In genomic region chr2:100244881-100245605, GRCh38 we compare ENCODE assay signal across 21 cellular contexts.
DNase-seq lines count a peak whose midpoint lies in the region; ATAC-seq and TF ChIP-seq lines count a peak whose summit lies in the region.
"Had no signal": no experiment of that assay in that cellular context is flagged by ENCODE, and none has a peak within 500 bp of the region (broad histone marks: within the 10 kb centered on the region; RNA-seq: fewer than 3 reads in every experiment).

No MANE protein-coding gene starts in this region.

- peaks cover 4% of the 10 kb centered on the region for H3K36me3 Mint-ChIP-seq in T-helper 17 cell (ENCODE audit: low read depth)
- H3K36me3 Mint-ChIP-seq: activated naive CD8-positive, alpha-beta T cell; naive thymus-derived CD8-positive, alpha-beta T cell had no signal

- 50% methylated on average over 6 of the region's 6 CpGs for WGBS in mammary epithelial cell (ENCODE audit: low coverage, missing lambda C conversion rate)

- no peak overlapping the region for H3K4me3 ChIP-seq in AG04449 (ENCODE audit: low read depth, low read length)
- no peak overlapping the region for H3K4me3 ChIP-seq in mammary epithelial cell (replicated peaks in 1 of 3; ENCODE audit: insufficient read depth in 1 of 3, low read depth in 2 of 3, low read length in 3 of 3)
- H3K4me3 ChIP-seq: dorsolateral prefrontal cortex, Peyer's patch had no signal

- no peak overlapping the region for H3K9ac ChIP-seq in mammary epithelial cell (ENCODE audit: insufficient read depth, low read length)
- H3K9ac ChIP-seq: parathyroid adenoma had no signal

- CTCF ChIA-PET in AG04449 (lab: Yijun Ruan, JAX), result interaction anchor here (1.1 to 10.3 kb wide), 6 partner anchors 10 to 908 kb away, joined by 3 to 105 read pairs (median 6); partner anchors contain the start of gene EIF5B
- CTCF ChIA-PET in mammary epithelial cell (lab: Charles Lee; ENCODE audit: low non-redundant PET), result no interaction called here

- no peak overlapping the region for H3K27ac ChIP-seq in mammary epithelial cell (ENCODE audit: insufficient read depth, low read depth, low read length)
- H3K27ac ChIP-seq: dorsolateral prefrontal cortex, parathyroid adenoma, Peyer's patch had no signal

- POLR2A ChIA-PET in AG04449 (lab: Yijun Ruan, JAX), result no interaction called here

- no peaks in the 10 kb centered on the region for H3K27me3 ChIP-seq in mammary epithelial cell (ENCODE audit: insufficient read depth, low read length)
- H3K27me3 ChIP-seq: Peyer's patch had no signal

- no peak overlapping the region for H3K4me3 Mint-ChIP-seq in T-helper 17 cell
- H3K4me3 Mint-ChIP-seq: activated naive CD8-positive, alpha-beta T cell; CD4-positive, alpha-beta T cell; memory B cell had no signal

- H3K4me1 ChIP-seq in mammary epithelial cell (ENCODE audit: insufficient read depth, low read length), result no peaks in the 10 kb centered on the region
- H3K4me1 ChIP-seq: parathyroid adenoma had no signal

- no peaks in the 10 kb centered on the region for H3K79me2 ChIP-seq in mammary epithelial cell (ENCODE audit: insufficient read depth, low read length)
- H3K79me2 ChIP-seq: parathyroid adenoma had no signal

- no TSS peak for BruUV-seq in mammary epithelial cell (replicated peaks; lab: Mats Ljungman, UMichigan)

- intact Hi-C loops in mammary epithelial cell (cut with micrococcal nuclease), result no loop called here

- H3K4me2 ChIP-seq in mammary epithelial cell (ENCODE audit: insufficient read depth, low read depth, low read length), result no peak overlapping the region

- no peak for ATAC-seq in T-helper 17 cell
- ATAC-seq in HG03342 (IDR thresholded peaks at IDR 0.05; ENCODE audit: unreplicated experiment), result no peak
- ATAC-seq: naive thymus-derived CD8-positive, alpha-beta T cell had no signal

- H3K27me3 Mint-ChIP-seq in T-helper 17 cell, result peaks cover 30% of the 10 kb centered on the region
- H3K27me3 Mint-ChIP-seq: activated naive CD8-positive, alpha-beta T cell had no signal

- DNase-seq in AG04449 (ENCODE audit: low read depth, low spot score) (peak; percentile 24), GM03348 (ENCODE audit: low spot score) (peak; percentile 35), T-helper 17 cell (no peak), fibroblast of peridontal ligament (ENCODE audit: extremely low read depth) (peak; percentile 22), GM10266 (ENCODE audit: extremely low spot score) (no peak), NCI-H1694 treated with DMSO at 0.1 percent for 48 hours (lab: John Stamatoyannopoulos, UW) (no peak), mammary epithelial cell (no peak)
- DNase-seq: CD4-positive, alpha-beta T cell; DMS53; dorsolateral prefrontal cortex; H7; naive thymus-derived CD8-positive, alpha-beta T cell; NCI-H146; NCI-H2171 treated with DMSO at 0.1 percent for 48 hours; NCI-H748 treated with DMSO at 0.1 percent for 48 hours; Peyer's patch; stimulated activated CD4-positive, alpha-beta T cell treated with anti-CD3 and anti-CD28 coated beads, Interleukin-2, amount 100 ng/mL, for 48 hours had no signal

- dilution Hi-C loops in mammary epithelial cell (cut with HindIII; ENCODE audit: low sequenced_read_pairs), result no loop called here

- H3K9me3 ChIP-seq in T-helper 17 cell (ENCODE audit: control insufficient read depth, low read length, poor library complexity, severe bottlenecking) (no peaks in the 10 kb centered on the region), mammary epithelial cell (replicated peaks; ENCODE audit: insufficient read depth, low read length) (no peaks in the 10 kb centered on the region)
- H3K9me3 ChIP-seq: Peyer's patch had no signal

- no peaks in the 10 kb centered on the region for H4K20me1 ChIP-seq in mammary epithelial cell (ENCODE audit: insufficient read depth, low read length)

- TF ChIP-seq CTCF in AG04449 (IDR thresholded peaks at IDR 0.05; ENCODE audit: insufficient read depth, low read length, missing control alignments), result no peak
- TF ChIP-seq CTCF in GM10266 (IDR thresholded peaks at IDR 0.05; ENCODE audit: control insufficient read depth, insufficient read depth, low read depth, missing control alignments), result no peak
- no peak for TF ChIP-seq CTCF in mammary epithelial cell (conservative IDR thresholded peaks at IDR 0.05 in 1 of 2, IDR thresholded peaks at IDR 0.05 in 1 of 2; ENCODE audit: extremely low read depth in 1 of 2, insufficient read depth in 1 of 2, low read depth in 1 of 2, low read length in 2 of 2)

- H3K27ac Mint-ChIP-seq in T-helper 17 cell, result peak overlapping the region; percentile 61
- H3K27ac Mint-ChIP-seq: activated naive CD8-positive, alpha-beta T cell; CD4-positive, alpha-beta T cell; memory B cell; naive thymus-derived CD8-positive, alpha-beta T cell had no signal

- H3K36me3 ChIP-seq in mammary epithelial cell (ENCODE audit: insufficient read depth, low read length), result no peaks in the 10 kb centered on the region
- H3K36me3 ChIP-seq: Peyer's patch had no signal

- H2AFZ ChIP-seq in mammary epithelial cell (ENCODE audit: low read depth, low read length), result no peak overlapping the region
- H2AFZ ChIP-seq: parathyroid adenoma had no signal

- in situ Hi-C loops in mammary epithelial cell (cut with MboI; ENCODE audit: low sequenced_read_pairs in 2 of 2), result loop anchor here (10.0 to 25.0 kb wide), 3 partner anchors 430 to 683 kb away; no protein-coding TSS in a partner anchor

- peaks cover 19% of the 10 kb centered on the region for H3K4me1 Mint-ChIP-seq in T-helper 17 cell

Comparison
In these comparisons a context has a peak if more than half of its experiments do, and no peak if none do; other contexts are left out.
1. DNase-seq: peak in AG04449 (single experiment), GM03348 (single experiment) and fibroblast of peridontal ligament (single experiment); none in T-helper 17 cell (0 of 3), GM10266 (single experiment), NCI-H1694 treated with DMSO at 0.1 percent for 48 hours (single experiment) and mammary epithelial cell (single experiment).